ENCODE assay signal across 8 cellular contexts in genomic region chr13:82688400-82688999, GRCh38.
DNase-seq lines count a peak whose midpoint lies in the region; ATAC-seq and TF ChIP-seq lines count a peak whose summit lies in the region.

No MANE protein-coding gene starts in this region.

- DNase-seq in ELR (ENCODE audit: low read depth) (peak; percentile 53), NB4 (ENCODE audit: low read depth) (peak; percentile 16), epithelial cell of proximal tubule (ENCODE audit: low read depth) (no peak), uterus (no peak), SKM-1 treated with dmso at 0.1 percent for 144 hours (lab: John Stamatoyannopoulos, UW; ENCODE audit: unreplicated experiment) (no peak), medulla oblongata (ENCODE audit: extremely low spot score) (no peak)
- no peak for DNase-seq in stimulated activated CD4-positive, alpha-beta T cell treated with anti-CD3 and anti-CD28 coated beads, Interleukin-4, amount 100 ng/mL, for 24 hours

- H3K27me3 ChIP-seq in uterus = no peaks in the 10 kb centered on the region

- intact Hi-C loops in uterus (cut with DNase I; ENCODE audit: low total_unique reads) = no loop called here

- no peaks in the 10 kb centered on the region for H3K4me1 ChIP-seq in uterus

- no peak for TF ChIP-seq CTCF in NB4 (IDR thresholded peaks at IDR 0.05; ENCODE audit: low read depth, low read length)
- TF ChIP-seq CTCF in epithelial cell of proximal tubule (conservative IDR thresholded peaks at IDR 0.05; ENCODE audit: low read depth, low read length) = no peak
- no peak for TF ChIP-seq CTCF in uterus (IDR thresholded peaks at IDR 0.05)

- no peaks in the 10 kb centered on the region for H3K36me3 ChIP-seq in uterus

- peak overlapping the region; percentile 34 for H3K4me3 ChIP-seq in NB4 (ENCODE audit: low read depth, low read length)
- H3K4me3 ChIP-seq in epithelial cell of proximal tubule (ENCODE audit: low read depth, low read length) = peak overlapping the region; percentile 32
- H3K4me3 ChIP-seq in uterus = peak overlapping the region; percentile 3 to 18

- ATAC-seq in GM21723 (IDR thresholded peaks at IDR 0.05; ENCODE audit: unreplicated experiment) = peak; percentile 71

- H3K27ac ChIP-seq in uterus = peak overlapping the region in 1 of 2 donors; percentile 9

- no peaks in the 10 kb centered on the region for H3K9me3 ChIP-seq in uterus

- no peak for TF ChIP-seq POLR2A in NB4 (IDR thresholded peaks at IDR 0.05; ENCODE audit: extremely low read depth, insufficient read length)
- TF ChIP-seq POLR2A in uterus (IDR thresholded peaks at IDR 0.05) = no peak

Comparison
In these comparisons a context has a peak if more than half of its experiments do, and no peak if none do; other contexts are left out.
1. DNase-seq: peak in ELR (single experiment) and NB4 (single experiment); none in epithelial cell of proximal tubule (single experiment), uterus (0 of 2), SKM-1 treated with dmso at 0.1 percent for 144 hours (single experiment), medulla oblongata (single experiment) and stimulated activated CD4-positive, alpha-beta T cell treated with anti-CD3 and anti-CD28 coated beads, Interleukin-4, amount 100 ng/mL, for 24 hours (single experiment).
2. Peak in every context shown above with its lines, with median percentiles within 50 percentile points of each other: H3K4me3 ChIP-seq.